2 cellular contexts compared by ENCODE assay signal in the genomic region with DNA sequence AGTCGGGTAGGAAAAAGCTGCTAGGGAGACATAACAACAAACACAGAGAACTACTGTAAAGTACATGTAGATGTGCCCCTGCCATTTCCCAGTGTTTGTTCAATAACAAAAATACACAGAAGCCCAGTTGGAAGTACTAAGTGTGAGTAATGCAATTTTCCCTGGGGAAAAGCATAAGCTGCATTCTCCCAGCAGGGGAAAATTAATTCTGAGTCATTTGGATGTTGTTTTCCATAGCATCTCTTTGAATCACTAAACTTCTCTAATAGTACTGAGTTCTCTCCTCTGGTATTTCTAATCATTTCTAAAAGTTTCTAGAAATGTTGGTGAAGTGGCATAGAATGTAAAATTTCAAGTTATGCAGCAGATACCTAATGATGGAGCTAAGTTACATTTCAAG.
TF ChIP-seq lines count a peak whose summit lies in the region.

No MANE protein-coding gene starts in this region.

TF ChIP-seq in A549, 52 proteins besides CTCF, POLR2A, EP300 and RAD21 (continued from another document):
- TF ChIP-seq, protein P1, sequence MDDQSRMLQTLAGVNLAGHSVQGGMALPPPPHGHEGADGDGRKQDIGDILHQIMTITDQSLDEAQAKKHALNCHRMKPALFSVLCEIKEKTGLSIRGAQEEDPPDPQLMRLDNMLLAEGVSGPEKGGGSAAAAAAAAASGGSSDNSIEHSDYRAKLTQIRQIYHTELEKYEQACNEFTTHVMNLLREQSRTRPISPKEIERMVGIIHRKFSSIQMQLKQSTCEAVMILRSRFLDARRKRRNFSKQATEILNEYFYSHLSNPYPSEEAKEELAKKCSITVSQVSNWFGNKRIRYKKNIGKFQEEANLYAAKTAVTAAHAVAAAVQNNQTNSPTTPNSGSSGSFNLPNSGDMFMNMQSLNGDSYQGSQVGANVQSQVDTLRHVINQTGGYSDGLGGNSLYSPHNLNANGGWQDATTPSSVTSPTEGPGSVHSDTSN (IDR thresholded peaks at IDR 0.05), result no peak
- TF ChIP-seq CBX8 (IDR thresholded peaks at IDR 0.05) (no peak), FOSB (CRISPR knock-in tag; IDR thresholded peaks at IDR 0.05) (no peak), SREBF2 (IDR thresholded peaks at IDR 0.05) (no peak), JUN (IDR thresholded peaks at IDR 0.05) (no peak), FOXS1 (CRISPR knock-in tag; IDR thresholded peaks at IDR 0.05) (no peak), RNF2 (IDR thresholded peaks at IDR 0.05; ENCODE audit: borderline replicate concordance, low read depth) (no peak)
- TF ChIP-seq, protein P2, sequence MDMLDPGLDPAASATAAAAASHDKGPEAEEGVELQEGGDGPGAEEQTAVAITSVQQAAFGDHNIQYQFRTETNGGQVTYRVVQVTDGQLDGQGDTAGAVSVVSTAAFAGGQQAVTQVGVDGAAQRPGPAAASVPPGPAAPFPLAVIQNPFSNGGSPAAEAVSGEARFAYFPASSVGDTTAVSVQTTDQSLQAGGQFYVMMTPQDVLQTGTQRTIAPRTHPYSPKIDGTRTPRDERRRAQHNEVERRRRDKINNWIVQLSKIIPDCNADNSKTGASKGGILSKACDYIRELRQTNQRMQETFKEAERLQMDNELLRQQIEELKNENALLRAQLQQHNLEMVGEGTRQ (IDR thresholded peaks at IDR 0.05), result no peak
- TF ChIP-seq, protein P3, sequence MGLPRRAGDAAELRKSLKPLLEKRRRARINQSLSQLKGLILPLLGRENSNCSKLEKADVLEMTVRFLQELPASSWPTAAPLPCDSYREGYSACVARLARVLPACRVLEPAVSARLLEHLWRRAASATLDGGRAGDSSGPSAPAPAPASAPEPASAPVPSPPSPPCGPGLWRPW (IDR thresholded peaks at IDR 0.05), result no peak
- TF ChIP-seq, protein P4, sequence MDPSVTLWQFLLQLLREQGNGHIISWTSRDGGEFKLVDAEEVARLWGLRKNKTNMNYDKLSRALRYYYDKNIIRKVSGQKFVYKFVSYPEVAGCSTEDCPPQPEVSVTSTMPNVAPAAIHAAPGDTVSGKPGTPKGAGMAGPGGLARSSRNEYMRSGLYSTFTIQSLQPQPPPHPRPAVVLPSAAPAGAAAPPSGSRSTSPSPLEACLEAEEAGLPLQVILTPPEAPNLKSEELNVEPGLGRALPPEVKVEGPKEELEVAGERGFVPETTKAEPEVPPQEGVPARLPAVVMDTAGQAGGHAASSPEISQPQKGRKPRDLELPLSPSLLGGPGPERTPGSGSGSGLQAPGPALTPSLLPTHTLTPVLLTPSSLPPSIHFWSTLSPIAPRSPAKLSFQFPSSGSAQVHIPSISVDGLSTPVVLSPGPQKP (IDR thresholded peaks at IDR 0.05; ENCODE audit: low read depth, low read length), result no peak

TF ChIP-seq in GM23338, 12 proteins besides CTCF, POLR2A, EP300 and RAD21 (continued from another document):
- TF ChIP-seq, protein P5, sequence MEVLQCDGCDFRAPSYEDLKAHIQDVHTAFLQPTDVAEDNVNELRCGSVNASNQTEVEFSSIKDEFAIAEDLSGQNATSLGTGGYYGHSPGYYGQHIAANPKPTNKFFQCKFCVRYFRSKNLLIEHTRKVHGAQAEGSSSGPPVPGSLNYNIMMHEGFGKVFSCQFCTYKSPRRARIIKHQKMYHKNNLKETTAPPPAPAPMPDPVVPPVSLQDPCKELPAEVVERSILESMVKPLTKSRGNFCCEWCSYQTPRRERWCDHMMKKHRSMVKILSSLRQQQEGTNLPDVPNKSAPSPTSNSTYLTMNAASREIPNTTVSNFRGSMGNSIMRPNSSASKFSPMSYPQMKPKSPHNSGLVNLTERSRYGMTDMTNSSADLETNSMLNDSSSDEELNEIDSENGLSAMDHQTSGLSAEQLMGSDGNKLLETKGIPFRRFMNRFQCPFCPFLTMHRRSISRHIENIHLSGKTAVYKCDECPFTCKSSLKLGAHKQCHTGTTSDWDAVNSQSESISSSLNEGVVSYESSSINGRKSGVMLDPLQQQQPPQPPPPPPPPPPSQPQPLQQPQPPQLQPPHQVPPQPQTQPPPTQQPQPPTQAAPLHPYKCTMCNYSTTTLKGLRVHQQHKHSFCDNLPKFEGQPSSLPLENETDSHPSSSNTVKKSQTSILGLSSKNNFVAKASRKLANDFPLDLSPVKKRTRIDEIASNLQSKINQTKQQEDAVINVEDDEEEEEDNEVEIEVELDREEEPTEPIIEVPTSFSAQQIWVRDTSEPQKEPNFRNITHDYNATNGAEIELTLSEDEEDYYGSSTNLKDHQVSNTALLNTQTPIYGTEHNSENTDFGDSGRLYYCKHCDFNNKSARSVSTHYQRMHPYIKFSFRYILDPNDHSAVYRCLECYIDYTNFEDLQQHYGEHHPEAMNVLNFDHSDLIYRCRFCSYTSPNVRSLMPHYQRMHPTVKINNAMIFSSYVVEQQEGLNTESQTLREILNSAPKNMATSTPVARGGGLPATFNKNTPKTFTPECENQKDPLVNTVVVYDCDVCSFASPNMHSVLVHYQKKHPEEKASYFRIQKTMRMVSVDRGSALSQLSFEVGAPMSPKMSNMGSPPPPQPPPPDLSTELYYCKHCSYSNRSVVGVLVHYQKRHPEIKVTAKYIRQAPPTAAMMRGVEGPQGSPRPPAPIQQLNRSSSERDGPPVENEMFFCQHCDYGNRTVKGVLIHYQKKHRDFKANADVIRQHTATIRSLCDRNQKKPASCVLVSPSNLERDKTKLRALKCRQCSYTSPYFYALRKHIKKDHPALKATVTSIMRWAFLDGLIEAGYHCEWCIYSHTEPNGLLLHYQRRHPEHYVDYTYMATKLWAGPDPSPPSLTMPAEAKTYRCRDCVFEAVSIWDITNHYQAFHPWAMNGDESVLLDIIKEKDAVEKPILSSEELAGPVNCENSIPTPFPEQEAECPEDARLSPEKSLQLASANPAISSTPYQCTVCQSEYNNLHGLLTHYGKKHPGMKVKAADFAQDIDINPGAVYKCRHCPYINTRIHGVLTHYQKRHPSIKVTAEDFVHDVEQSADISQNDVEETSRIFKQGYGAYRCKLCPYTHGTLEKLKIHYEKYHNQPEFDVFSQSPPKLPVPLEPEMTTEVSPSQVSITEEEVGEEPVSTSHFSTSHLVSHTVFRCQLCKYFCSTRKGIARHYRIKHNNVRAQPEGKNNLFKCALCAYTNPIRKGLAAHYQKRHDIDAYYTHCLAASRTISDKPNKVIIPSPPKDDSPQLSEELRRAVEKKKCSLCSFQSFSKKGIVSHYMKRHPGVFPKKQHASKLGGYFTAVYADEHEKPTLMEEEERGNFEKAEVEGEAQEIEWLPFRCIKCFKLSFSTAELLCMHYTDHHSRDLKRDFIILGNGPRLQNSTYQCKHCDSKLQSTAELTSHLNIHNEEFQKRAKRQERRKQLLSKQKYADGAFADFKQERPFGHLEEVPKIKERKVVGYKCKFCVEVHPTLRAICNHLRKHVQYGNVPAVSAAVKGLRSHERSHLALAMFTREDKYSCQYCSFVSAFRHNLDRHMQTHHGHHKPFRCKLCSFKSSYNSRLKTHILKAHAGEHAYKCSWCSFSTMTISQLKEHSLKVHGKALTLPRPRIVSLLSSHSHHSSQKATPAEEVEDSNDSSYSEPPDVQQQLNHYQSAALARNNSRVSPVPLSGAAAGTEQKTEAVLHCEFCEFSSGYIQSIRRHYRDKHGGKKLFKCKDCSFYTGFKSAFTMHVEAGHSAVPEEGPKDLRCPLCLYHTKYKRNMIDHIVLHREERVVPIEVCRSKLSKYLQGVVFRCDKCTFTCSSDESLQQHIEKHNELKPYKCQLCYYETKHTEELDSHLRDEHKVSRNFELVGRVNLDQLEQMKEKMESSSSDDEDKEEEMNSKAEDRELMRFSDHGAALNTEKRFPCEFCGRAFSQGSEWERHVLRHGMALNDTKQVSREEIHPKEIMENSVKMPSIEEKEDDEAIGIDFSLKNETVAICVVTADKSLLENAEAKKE (CRISPR knock-in tag; IDR thresholded peaks at IDR 0.05), result no peak
